ENCODE assay signal across 8 cellular contexts in genomic region chr12:12720052-12720451, GRCh38.
A peak's percentile ranks its signal among the peaks of the same experiment; 100 is the strongest.
DNase-seq lines count a peak whose midpoint lies in the region; ATAC-seq, FAIRE-seq and TF ChIP-seq lines count a peak whose summit lies in the region.

No MANE protein-coding gene starts in this region.

- FAIRE-seq in GM19239 (lab: Jason Lieb, UNC) = peak; percentile 67

- H3K9ac ChIP-seq in OCI-LY3 (ENCODE audit: low read length) = peak overlapping the region; percentile 99
- H3K9ac ChIP-seq in endocrine pancreas (ENCODE audit: control insufficient read depth, insufficient read depth, low read length) = no peak overlapping the region

- H3K4me1 ChIP-seq in OCI-LY3 (ENCODE audit: low read length) = peaks cover 54% of the 10 kb centered on the region
- H3K4me1 ChIP-seq in endocrine pancreas (ENCODE audit: control insufficient read depth, insufficient read depth, low read length) = peaks cover 35% of the 10 kb centered on the region

- H3K4me3 ChIP-seq in OCI-LY3 (ENCODE audit: low read length) = peak overlapping the region; percentile 97
- H3K4me3 ChIP-seq in endocrine pancreas (ENCODE audit: control insufficient read depth, insufficient read depth, low read length) = peak overlapping the region; percentile 97
- peak overlapping the region; percentile 98 for H3K4me3 ChIP-seq in retinal pigment epithelial cell (ENCODE audit: low read length)

- no peaks in the 10 kb centered on the region for H3K9me3 ChIP-seq in OCI-LY3 (ENCODE audit: insufficient read depth, low read length)
- H3K9me3 ChIP-seq in endocrine pancreas (ENCODE audit: control insufficient read depth, low read length) = no peaks in the 10 kb centered on the region

- H3K27me3 ChIP-seq in OCI-LY3 (ENCODE audit: low read depth, low read length) (no peaks in the 10 kb centered on the region), endocrine pancreas (ENCODE audit: control insufficient read depth, insufficient read depth, low read length) (no peaks in the 10 kb centered on the region)

- peak overlapping the region; percentile 96 for H3K27ac ChIP-seq in OCI-LY3 (ENCODE audit: low read length)

- no peak for ATAC-seq in GM18517 (IDR thresholded peaks at IDR 0.05; ENCODE audit: unreplicated experiment)
- no peak for ATAC-seq in GM19397 (IDR thresholded peaks at IDR 0.05; ENCODE audit: unreplicated experiment)

- peaks cover 38% of the 10 kb centered on the region for H3K36me3 ChIP-seq in OCI-LY3 (replicated peaks; ENCODE audit: low read depth, low read length)
- H3K36me3 ChIP-seq in endocrine pancreas (ENCODE audit: control insufficient read depth, insufficient read depth, low read length) = no peaks in the 10 kb centered on the region

- DNase-seq in GM19239 (ENCODE audit: insufficient read length, low spot score) (no peak), retinal pigment epithelial cell (ENCODE audit: low read depth) (no peak)
- no peak for DNase-seq in central memory CD4-positive, alpha-beta T cell
- DNase-seq in stimulated activated CD4-positive, alpha-beta T cell treated with anti-CD3 and anti-CD28 coated beads, Interleukin-12 subunit alpha, Interleukin-12 subunit beta, amount 100 ng/mL, for 4 hours = no peak

- peaks cover 17% of the 10 kb centered on the region; the same call in 1 of the 2 replicates for H4K20me1 ChIP-seq in OCI-LY3 (ENCODE audit: insufficient read depth, low read length)

- no peak for TF ChIP-seq CTCF in OCI-LY3 (IDR thresholded peaks at IDR 0.05; ENCODE audit: low read depth, low read length)
- no peak for TF ChIP-seq CTCF in retinal pigment epithelial cell (conservative IDR thresholded peaks at IDR 0.05; ENCODE audit: low read depth, low read length)

- peaks cover 70% of the 10 kb centered on the region for H3K79me2 ChIP-seq in OCI-LY3 (ENCODE audit: low read length)

- H3K4me2 ChIP-seq in OCI-LY3 (ENCODE audit: low read length) = peak overlapping the region; percentile 97

- no peak overlapping the region for H2AFZ ChIP-seq in OCI-LY3 (ENCODE audit: low read depth, low read length)
